In genomic region chrX:154712781-154713391, GRCh38 we compare ENCODE assay signal across 8 cellular contexts. TPM values are rescaled to one million over a fixed set of nuclear protein-coding genes. Genes with fewer than 3 reads are reported as not detected.
DNase-seq lines count a peak whose midpoint lies in the region; ATAC-seq and TF ChIP-seq lines count a peak whose summit lies in the region.

No MANE protein-coding gene starts in this region.

- H3K9me3 Mint-ChIP-seq in activated CD8-positive, alpha-beta memory T cell treated with anti-CD3 and anti-CD28 coated beads, Interleukin-2, amount 10 ng/mL, durations not matched to agents 7 days and 5 days (ENCODE audit: low read depth) = no peaks in the 10 kb centered on the region

- H2AFZ ChIP-seq in PC-3 (ENCODE audit: low read length) = no peak overlapping the region

- H3K4me1 ChIP-seq in PC-3 (ENCODE audit: insufficient read depth, low read length) = peaks cover 25% of the 10 kb centered on the region

- H3K9me2 ChIP-seq in PC-3 (replicated peaks; ENCODE audit: low read length) = no peaks in the 10 kb centered on the region

- peaks cover 70% of the 10 kb centered on the region for H3K4me1 Mint-ChIP-seq in activated CD8-positive, alpha-beta memory T cell treated with anti-CD3 and anti-CD28 coated beads, Interleukin-2, amount 10 ng/mL, durations not matched to agents 7 days and 5 days

- H3K27me3 ChIP-seq in PC-3 (ENCODE audit: low read length) = no peaks in the 10 kb centered on the region

- peak overlapping the region; percentile 64 for H3K4me3 Mint-ChIP-seq in activated CD8-positive, alpha-beta memory T cell treated with anti-CD3 and anti-CD28 coated beads, Interleukin-2, amount 10 ng/mL, durations not matched to agents 7 days and 5 days

- peak overlapping the region; percentile 84 for H3K27ac ChIP-seq in PC-3 (ENCODE audit: low read length)

- ATAC-seq in activated CD8-positive, alpha-beta memory T cell treated with anti-CD3 and anti-CD28 coated beads, Interleukin-2, amount 10 ng/mL, durations not matched to agents 7 days and 5 days = peak; percentile 94
- ATAC-seq in HG02610 (IDR thresholded peaks at IDR 0.05; ENCODE audit: unreplicated experiment) (peak; percentile 89), PC-3 (peak; percentile 82)

- H3K9ac ChIP-seq in PC-3 (ENCODE audit: low read length) = no peak overlapping the region

- no peaks in the 10 kb centered on the region for H3K36me3 ChIP-seq in PC-3 (ENCODE audit: low read depth, low read length)

- peak overlapping the region; percentile 89 for H3K27ac Mint-ChIP-seq in activated CD8-positive, alpha-beta memory T cell treated with anti-CD3 and anti-CD28 coated beads, Interleukin-2, amount 10 ng/mL, durations not matched to agents 7 days and 5 days

- H3K79me2 ChIP-seq in PC-3 (ENCODE audit: low read length) = no peaks in the 10 kb centered on the region

- peaks cover 41% of the 10 kb centered on the region for H3K36me3 Mint-ChIP-seq in activated CD8-positive, alpha-beta memory T cell treated with anti-CD3 and anti-CD28 coated beads, Interleukin-2, amount 10 ng/mL, durations not matched to agents 7 days and 5 days

- peaks cover 2% of the 10 kb centered on the region for H3F3A ChIP-seq in PC-3 (ENCODE audit: low read length, unreplicated experiment)

- no peaks in the 10 kb centered on the region for H3K9me3 ChIP-seq in PC-3 (ENCODE audit: low read length)

- no peaks in the 10 kb centered on the region for H3K27me3 Mint-ChIP-seq in activated CD8-positive, alpha-beta memory T cell treated with anti-CD3 and anti-CD28 coated beads, Interleukin-2, amount 10 ng/mL, durations not matched to agents 7 days and 5 days

- BruUV-seq in PC-3 (replicated peaks; lab: Mats Ljungman, UMichigan) = no TSS peak

- no peak for TF ChIP-seq CTCF in PC-3 (conservative IDR thresholded peaks at IDR 0.05; ENCODE audit: low read depth, low read length)
- no peak for TF ChIP-seq CTCF in fibroblast of the aortic adventitia (IDR thresholded peaks at IDR 0.05; ENCODE audit: insufficient read depth, low read length)

- intact Hi-C loops in PC-3 (cut with micrococcal nuclease) = no loop called here

- peak; percentile 69 for DNase-seq in activated CD8-positive, alpha-beta memory T cell treated with anti-CD3 and anti-CD28 coated beads, Interleukin-2, amount 10 ng/mL, durations not matched to agents 7 days and 5 days
- no peak for DNase-seq in activated CD8-positive, alpha-beta memory T cell treated with anti-CD3 and anti-CD28 coated beads, Interleukin-2, amount 50 U/mL, for 48 hours
- DNase-seq in PC-3 = peak; percentile 83
- peak; percentile 59 for DNase-seq in fibroblast of the aortic adventitia (ENCODE audit: low read depth)
- DNase-seq in NCI-H146 treated with DMSO at 0.1 percent for 48 hours (lab: John Stamatoyannopoulos, UW; ENCODE audit: unreplicated experiment) = no peak
- no peak for DNase-seq in NCI-H510A (lab: John Stamatoyannopoulos, UW)
- DNase-seq in NCI-H1092 (lab: John Stamatoyannopoulos, UW) = no peak

- H3K4me3 ChIP-seq in PC-3 (ENCODE audit: low read length) = peak overlapping the region; percentile 12; the same call in 1 of the 2 replicates
- no peak overlapping the region for H3K4me3 ChIP-seq in fibroblast of the aortic adventitia (ENCODE audit: low read depth, low read length)

- peak overlapping the region; percentile 79 for H3K4me2 ChIP-seq in PC-3 (ENCODE audit: low read length)

- CTCF ChIA-PET in activated CD8-positive, alpha-beta memory T cell treated with anti-CD3 and anti-CD28 coated beads, Interleukin-2, amount 10 ng/mL, durations not matched to agents 7 days and 5 days (lab: Charles Lee) = interaction anchor here (0.9 to 1.7 kb wide), 7 partner anchors 13 to 127 kb away, joined by 3 to 25 read pairs (median 4); no protein-coding TSS in a partner anchor
- CTCF ChIA-PET in PC-3 (lab: Charles Lee) = no interaction called here

- no peaks in the 10 kb centered on the region for H4K20me1 ChIP-seq in PC-3 (ENCODE audit: low read length)

- POLR2A ChIA-PET in PC-3 (lab: Charles Lee; ENCODE audit: unreplicated experiment) = interaction anchor here (0.6 kb wide), 1 partner anchor 172 kb away, joined by 3 read pairs; no protein-coding TSS in a partner anchor

RNA-seq across cellular contexts. Expression of gene GAB3, which starts 38.0 kb away (rescaled TPM):
- total RNA-seq in activated CD8-positive, alpha-beta memory T cell treated with anti-CD3 and anti-CD28 coated beads, Interleukin-2, amount 10 ng/mL, durations not matched to agents 7 days and 5 days = 10 to 100 TPM; 20.0 to 26.6 TPM
- total RNA-seq in PC-3 (2014; rRNA removed) (3.1 TPM in 1 of 2 replicates, not detected in the other), fibroblast of the aortic adventitia (ENCODE audit: low replicate concordance) (1.2 and 4.2 TPM in 2 replicates)

RNA-seq across cellular contexts. Expression of gene DKC1, which starts 49.8 kb away (rescaled TPM):
- total RNA-seq in activated CD8-positive, alpha-beta memory T cell treated with anti-CD3 and anti-CD28 coated beads, Interleukin-2, amount 10 ng/mL, durations not matched to agents 7 days and 5 days = 100 to 1,000 TPM in 1 of 2 experiments, 10 to 100 TPM in 1; 81.0 to 116 TPM
- total RNA-seq in PC-3 (2014; rRNA removed) (89.2 and 115 TPM in 2 replicates), fibroblast of the aortic adventitia (ENCODE audit: low replicate concordance) (36.5 and 47.8 TPM in 2 replicates)

RNA-seq across cellular contexts. Expression of gene CTAG2, which starts 59.5 kb away (rescaled TPM):
- 10 to 100 TPM; 30.3 to 31.6 TPM for total RNA-seq in activated CD8-positive, alpha-beta memory T cell treated with anti-CD3 and anti-CD28 coated beads, Interleukin-2, amount 10 ng/mL, durations not matched to agents 7 days and 5 days
- total RNA-seq in PC-3 (2014; rRNA removed) (not detected in 2 replicates), fibroblast of the aortic adventitia (ENCODE audit: low replicate concordance) (not detected in 2 replicates)

Comparison
In these comparisons a context has a peak if more than half of its experiments do, and no peak if none do; other contexts are left out.
1. DNase-seq: peak in activated CD8-positive, alpha-beta memory T cell treated with anti-CD3 and anti-CD28 coated beads, Interleukin-2, amount 10 ng/mL, durations not matched to agents 7 days and 5 days (single experiment), PC-3 (single experiment) and fibroblast of the aortic adventitia (single experiment); none in activated CD8-positive, alpha-beta memory T cell treated with anti-CD3 and anti-CD28 coated beads, Interleukin-2, amount 50 U/mL, for 48 hours (single experiment), NCI-H146 treated with DMSO at 0.1 percent for 48 hours (single experiment), NCI-H510A (single experiment) and NCI-H1092 (single experiment).
2. RNA of gene CTAG2, which starts 59.5 kb away (total RNA-seq): 30.3 to 31.6 TPM in activated CD8-positive, alpha-beta memory T cell treated with anti-CD3 and anti-CD28 coated beads, Interleukin-2, amount 10 ng/mL, durations not matched to agents 7 days and 5 days; not detected in PC-3 and not detected in fibroblast of the aortic adventitia; every median in the first group is over 10 times any median in the second.
3. Peak in every context shown above with its lines, with median percentiles within 50 percentile points of each other: ATAC-seq.